ENCODE assay signal across 27 cellular contexts in the genomic region with DNA sequence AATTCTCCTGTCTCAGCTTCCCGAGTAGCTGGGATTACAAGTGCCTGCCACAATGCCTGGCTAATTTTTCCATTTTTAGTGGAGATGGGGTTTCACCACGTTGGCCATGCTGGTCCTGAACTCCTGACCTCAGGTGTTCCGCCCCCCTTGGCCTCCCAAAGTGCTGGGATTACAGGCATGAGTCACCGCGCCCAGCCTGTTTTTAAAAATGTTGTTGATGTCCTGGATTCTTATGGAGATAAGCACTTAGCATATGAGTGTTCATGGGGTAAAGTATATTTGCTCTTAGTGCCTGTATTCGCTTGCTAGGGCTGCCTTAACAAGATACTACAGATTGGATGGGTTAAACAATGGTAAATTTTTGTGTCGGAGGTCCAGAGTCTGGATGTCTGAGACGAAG.
"Had no signal": no experiment of that assay in that cellular context is flagged by ENCODE, and none has a peak within 500 bp of the region (broad histone marks: within the 10 kb centered on the region; RNA-seq: fewer than 3 reads in every experiment).

No MANE protein-coding gene starts in this region.

- ATAC-seq: activated CD4-positive, alpha-beta T cell treated with anti-CD3 and anti-CD28 coated beads for 36 hours; natural killer cell; T-helper 17 cell had no signal

- FAIRE-seq: frontal cortex had no signal

- H3K9ac ChIP-seq: neural progenitor cell, parathyroid adenoma had no signal

- H3K9me3 ChIP-seq: breast epithelium, esophagus squamous epithelium, left ventricle myocardium inferior, right atrium auricular region, spleen, suprapubic skin, tibial artery had no signal

- H3K27me3 Mint-ChIP-seq: dendritic cell treated with granulocyte-macrophage colony-stimulating factor and Interleukin-4, amounts not matched to agents 40 ng/mL and 50 ng/mL, for 4 days had no signal

- H3K4me1 ChIP-seq: breast epithelium, left ventricle myocardium inferior, parathyroid adenoma, right atrium auricular region, spleen, suprapubic skin, tibial artery had no signal

- H3K27me3 ChIP-seq: breast epithelium, esophagus squamous epithelium, neural progenitor cell, right atrium auricular region, spleen, suprapubic skin, tibial artery had no signal

- H3K9me3 Mint-ChIP-seq: activated T-helper 1 cell treated with anti-CD3 and anti-CD28 coated beads, Interleukin-12 subunit alpha, Interleukin-12 subunit beta, Interleukin-2, Interleukin-4 antibody, amounts not matched to agents 30 ng/mL and 10 ng/mL and 1 ng/mL, durations not matched to agents 14 hours and 24 hours and 36 hours; central memory CD8-positive, alpha-beta T cell; dendritic cell treated with granulocyte-macrophage colony-stimulating factor and Interleukin-4, amounts not matched to agents 40 ng/mL and 50 ng/mL, for 4 days; natural killer cell; neural progenitor cell had no signal

- H3K4me3 Mint-ChIP-seq: activated CD4-positive, alpha-beta T cell treated with anti-CD3 and anti-CD28 coated beads for 36 hours; activated T-helper 1 cell treated with anti-CD3 and anti-CD28 coated beads, Interleukin-12 subunit alpha, Interleukin-12 subunit beta, Interleukin-2, Interleukin-4 antibody, amounts not matched to agents 30 ng/mL and 10 ng/mL and 1 ng/mL, durations not matched to agents 14 hours and 24 hours and 36 hours; central memory CD8-positive, alpha-beta T cell; dendritic cell treated with granulocyte-macrophage colony-stimulating factor and Interleukin-4, amounts not matched to agents 40 ng/mL and 50 ng/mL, for 4 days; natural killer cell; neural progenitor cell; T-helper 17 cell had no signal

- H3K36me3 Mint-ChIP-seq: natural killer cell, neural progenitor cell had no signal

- DNase-seq: activated CD4-positive, alpha-beta T cell treated with anti-CD3 and anti-CD28 coated beads for 36 hours; activated CD4-positive, CD25-positive, alpha-beta regulatory T cell; activated gamma-delta T cell; activated naive CD4-positive, alpha-beta T cell treated with anti-CD3 and anti-CD28 coated beads, Interleukin-2, amount 50 U/mL, for 16 hours; activated T-cell treated with anti-CD3 and anti-CD28 coated beads for 4 hours; amygdala; esophagus squamous epithelium; islet precursor cell; left ventricle myocardium inferior; mesendoderm; natural killer cell; occipital lobe; spleen; stimulated activated naive CD4-positive, alpha-beta T cell; T-helper 17 cell; tibial artery had no signal

- H2AFZ ChIP-seq: neural progenitor cell, parathyroid adenoma had no signal

- H3K27ac Mint-ChIP-seq: activated CD4-positive, alpha-beta T cell treated with anti-CD3 and anti-CD28 coated beads for 36 hours; activated T-helper 1 cell treated with anti-CD3 and anti-CD28 coated beads, Interleukin-12 subunit alpha, Interleukin-12 subunit beta, Interleukin-2, Interleukin-4 antibody, amounts not matched to agents 30 ng/mL and 10 ng/mL and 1 ng/mL, durations not matched to agents 14 hours and 24 hours and 36 hours; dendritic cell treated with granulocyte-macrophage colony-stimulating factor and Interleukin-4, amounts not matched to agents 40 ng/mL and 50 ng/mL, for 4 days; natural killer cell; neural progenitor cell; T-helper 17 cell had no signal

- H3K4me1 Mint-ChIP-seq: activated CD4-positive, alpha-beta T cell treated with anti-CD3 and anti-CD28 coated beads for 36 hours; central memory CD8-positive, alpha-beta T cell; natural killer cell; T-helper 17 cell had no signal

- H3K36me3 ChIP-seq: breast epithelium, esophagus squamous epithelium, left ventricle myocardium inferior, neural progenitor cell, right atrium auricular region, spleen, suprapubic skin, tibial artery had no signal

- H3K79me2 ChIP-seq: parathyroid adenoma had no signal

- H3K4me3 ChIP-seq: breast epithelium, esophagus squamous epithelium, left ventricle myocardium inferior, lung, neural progenitor cell, right atrium auricular region, spleen, suprapubic skin, tibial artery had no signal

- H3K27ac ChIP-seq: breast epithelium, epithelial cell of prostate, esophagus squamous epithelium, left ventricle myocardium inferior, neural progenitor cell, parathyroid adenoma, right atrium auricular region, spleen, suprapubic skin, tibial artery had no signal

- H3K4me2 ChIP-seq: neural progenitor cell had no signal
